ENCODE assay signal across 11 cellular contexts in the genomic region with DNA sequence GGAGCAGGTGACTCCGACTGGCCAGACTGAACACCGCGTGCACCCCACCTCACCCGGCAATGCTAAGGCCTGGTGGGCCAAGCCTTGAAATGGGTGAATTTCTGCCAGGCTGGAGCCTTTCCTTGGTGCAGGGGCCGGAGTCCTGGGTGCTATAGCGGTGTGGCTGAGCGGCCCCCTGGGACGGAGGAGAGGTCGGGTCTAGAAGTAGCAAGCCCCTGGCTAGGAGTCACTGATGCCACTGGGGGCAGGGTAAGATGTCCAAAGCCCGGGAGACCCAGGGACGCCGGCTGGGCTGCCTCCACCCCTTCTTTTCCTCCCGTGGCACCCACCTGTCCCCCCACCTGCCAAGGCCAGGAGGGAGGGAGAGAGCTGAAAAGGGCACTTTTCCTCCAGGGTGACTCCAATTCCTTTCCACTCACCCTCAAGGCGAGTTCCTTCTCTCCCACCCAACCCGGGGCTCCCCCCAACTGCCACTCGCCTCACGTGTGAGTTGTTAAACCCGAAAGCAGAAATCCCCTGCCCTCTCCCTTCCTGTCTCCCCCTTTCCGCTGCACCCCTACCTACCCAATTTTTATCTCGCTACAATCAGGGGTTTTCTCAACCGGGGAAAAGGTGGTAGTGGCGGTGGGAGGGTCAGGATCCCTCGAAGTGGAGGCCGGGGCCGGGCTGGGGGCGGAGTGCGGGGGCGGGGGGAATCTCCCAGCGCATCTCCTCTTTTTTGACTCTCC. TPM values are rescaled to one million over a fixed set of nuclear protein-coding genes. Genes with fewer than 3 reads are reported as not detected.
DNase-seq lines count a peak whose midpoint lies in the region; ATAC-seq, FAIRE-seq and TF ChIP-seq lines count a peak whose summit lies in the region.
"Had no signal": no experiment of that assay in that cellular context is flagged by ENCODE, and none has a peak within 500 bp of the region (broad histone marks: within the 10 kb centered on the region; RNA-seq: fewer than 3 reads in every experiment).

No MANE protein-coding gene starts in this region.

- H2AFZ ChIP-seq in astrocyte (ENCODE audit: low read depth, low read length) = no peak overlapping the region
- no peak overlapping the region for H2AFZ ChIP-seq in osteoblast (ENCODE audit: low read length)

- H3K36me3 ChIP-seq in GM06990 (ENCODE audit: control insufficient read depth, insufficient read depth, low read length) (no peaks in the 10 kb centered on the region), astrocyte (ENCODE audit: insufficient read depth, low read length) (no peaks in the 10 kb centered on the region), osteoblast (ENCODE audit: insufficient read depth, low read length) (no peaks in the 10 kb centered on the region)
- H3K36me3 ChIP-seq: thyroid gland had no signal

- H4K20me1 ChIP-seq in astrocyte (ENCODE audit: insufficient read depth, low read length) (peaks cover 22% of the 10 kb centered on the region), osteoblast (ENCODE audit: insufficient read depth, low read length) (no peaks in the 10 kb centered on the region)

- no peak for FAIRE-seq in astrocyte (lab: Jason Lieb, UNC)

- DNase-seq in GM06990 (ENCODE audit: extremely low read depth, insufficient read length) (peak; percentile 67), T-helper 2 cell (peak in 4 of 5 experiments; percentile 57 to 96 (median 80)), astrocyte (ENCODE audit: low read depth) (no peak), osteoblast (ENCODE audit: insufficient read length, low spot score, missing footprints) (peak; percentile 83), hypothalamus (lab: John Stamatoyannopoulos, UW) (no peak), SKM-1 (lab: John Stamatoyannopoulos, UW; ENCODE audit: unreplicated experiment) (no peak), SW480 (ENCODE audit: low spot score) (no peak)
- DNase-seq: NCI-H2081, Right ventricle myocardium superior, thyroid gland had no signal

- no peak for ATAC-seq in HG02970 (IDR thresholded peaks at IDR 0.05; ENCODE audit: low FRiP score, unreplicated experiment)

- peaks cover 2% of the 10 kb centered on the region for H3K36me3 Mint-ChIP-seq in astrocyte (ENCODE audit: low read depth, unreplicated experiment)

- H3K9ac ChIP-seq in astrocyte (ENCODE audit: low read length) = no peak overlapping the region

- no peak overlapping the region for H3K27ac Mint-ChIP-seq in astrocyte (ENCODE audit: unreplicated experiment)

- H3K4me3 Mint-ChIP-seq in astrocyte (ENCODE audit: unreplicated experiment) = peak overlapping the region; percentile 73

- H3K4me3 ChIP-seq in GM06990 (replicated peaks; ENCODE audit: low read depth, low read length) (peak overlapping the region; percentile 44), astrocyte (ENCODE audit: insufficient read depth, low read depth, low read length) (no peak overlapping the region), osteoblast (ENCODE audit: insufficient read depth, low read length) (no peak overlapping the region)
- H3K4me3 ChIP-seq: thyroid gland had no signal

- H3K27me3 ChIP-seq in GM06990 (replicated peaks; ENCODE audit: control insufficient read depth, insufficient read depth, low read length) = peaks cover 4% of the 10 kb centered on the region
- H3K27me3 ChIP-seq in astrocyte (ENCODE audit: insufficient read depth, low read length) = peaks cover 91% of the 10 kb centered on the region
- peaks cover 97% of the 10 kb centered on the region for H3K27me3 ChIP-seq in osteoblast (ENCODE audit: insufficient read depth, low read length)

- H3K9me3 ChIP-seq in astrocyte (ENCODE audit: insufficient read depth, low read depth, low read length) = no peaks in the 10 kb centered on the region
- H3K9me3 ChIP-seq in osteoblast (ENCODE audit: low read depth, low read length) = no peaks in the 10 kb centered on the region
- H3K9me3 ChIP-seq: thyroid gland had no signal

- H3K4me1 Mint-ChIP-seq in astrocyte (ENCODE audit: low read depth, unreplicated experiment) = no peaks in the 10 kb centered on the region

- H3K79me2 ChIP-seq in astrocyte (ENCODE audit: insufficient read depth, low read length) (no peaks in the 10 kb centered on the region), osteoblast (ENCODE audit: insufficient read depth, low read length) (no peaks in the 10 kb centered on the region)

- H3K9me3 Mint-ChIP-seq in astrocyte (ENCODE audit: unreplicated experiment) = peaks cover 2% of the 10 kb centered on the region

- H3K4me1 ChIP-seq in astrocyte (ENCODE audit: insufficient read depth, low read length) (peaks cover 12% of the 10 kb centered on the region), osteoblast (ENCODE audit: insufficient read depth, low read length) (no peaks in the 10 kb centered on the region)

- peaks cover 71% of the 10 kb centered on the region for H3K27me3 Mint-ChIP-seq in astrocyte (ENCODE audit: low read depth, unreplicated experiment)

- TF ChIP-seq CTCF in GM06990 (IDR thresholded peaks at IDR 0.05; ENCODE audit: insufficient read depth, low read length, poor library complexity, severe bottlenecking) = no peak
- TF ChIP-seq CTCF in astrocyte (IDR thresholded peaks at IDR 0.05; ENCODE audit: insufficient read depth, low read depth, low read length) = no peak
- no peak for TF ChIP-seq CTCF in osteoblast (IDR thresholded peaks at IDR 0.05; ENCODE audit: extremely low read depth, low read depth, low read length)

- no peak overlapping the region for H3K27ac ChIP-seq in astrocyte (ENCODE audit: low read depth, low read length)
- no peak overlapping the region for H3K27ac ChIP-seq in osteoblast (ENCODE audit: low read depth, low read length)
- H3K27ac ChIP-seq: thyroid gland had no signal

- H3K4me2 ChIP-seq in astrocyte (ENCODE audit: low read length) (no peak overlapping the region), osteoblast (ENCODE audit: insufficient read depth, low read length) (no peak overlapping the region)

RNA-seq across cellular contexts. Expression of a gene that starts 6.0 kb away (rescaled TPM):
- total RNA-seq in astrocyte (11.8 and 17.6 TPM in 2 replicates), osteoblast (not detected in 2 replicates)

Comparison
In these comparisons a context has a peak if more than half of its experiments do, and no peak if none do; other contexts are left out.
1. DNase-seq: peak in GM06990 (single experiment), T-helper 2 cell (4 of 5) and osteoblast (single experiment); none in astrocyte (single experiment), hypothalamus (0 of 51), SKM-1 (single experiment) and SW480 (single experiment).
2. RNA of a gene that starts 6.0 kb away (total RNA-seq): 11.8 to 17.6 TPM in astrocyte; not detected in osteoblast; every median in the first group is over 10 times any median in the second.